Comparison of ENCODE assay signal across 22 cellular contexts in genomic region chr4:86367577-86367976, GRCh38. TPM values are rescaled to one million over a fixed set of nuclear protein-coding genes. Genes with fewer than 3 reads are reported as not detected.
DNase-seq lines count a peak whose midpoint lies in the region; ATAC-seq and TF ChIP-seq lines count a peak whose summit lies in the region.
"Had no signal": no experiment of that assay in that cellular context is flagged by ENCODE, and none has a peak within 500 bp of the region (broad histone marks: within the 10 kb centered on the region; RNA-seq: fewer than 3 reads in every experiment).

No MANE protein-coding gene starts in this region.

- ATAC-seq in SK-N-SH treated with all-trans-retinoic acid at 6 μM for 48 hours: no peak
- ATAC-seq: activated CD8-positive, alpha-beta T cell treated with anti-CD3 and anti-CD28 coated beads, Interleukin-2, amount 10 ng/mL, durations not matched to agents 7 days and 5 days; heart right ventricle; left lobe of liver; naive thymus-derived CD4-positive, alpha-beta T cell; stimulated activated effector memory CD8-positive, alpha-beta T cell treated with anti-CD3 and anti-CD28 coated beads, Interleukin-12 subunit alpha, Interleukin-12 subunit beta, amount 100 ng/mL, for 72 hours had no signal

- no peak overlapping the region for H3K4me3 ChIP-seq in skeletal muscle satellite cell (ENCODE audit: low read length)
- H3K4me3 ChIP-seq: esophagus muscularis mucosa, heart right ventricle, smooth muscle cell had no signal

- no peak overlapping the region for H3K9ac ChIP-seq in skeletal muscle satellite cell (ENCODE audit: low read depth, low read length)

- peak; percentile 10 for DNase-seq in ELR (ENCODE audit: low read depth)
- DNase-seq in amniotic epithelial cell (ENCODE audit: low read depth): peak; percentile 6
- peak; percentile 40 for DNase-seq in fibroblast of peridontal ligament (ENCODE audit: extremely low read depth)
- DNase-seq in NCI-H1417 (lab: John Stamatoyannopoulos, UW): no peak
- DNase-seq in NCI-H446 (lab: John Stamatoyannopoulos, UW): no peak
- DNase-seq: activated CD4-positive, alpha-beta T cell treated with anti-CD3 and anti-CD28 coated beads for 1 hour; activated CD8-positive, alpha-beta T cell treated with anti-CD3 and anti-CD28 coated beads, Interleukin-2, amount 10 ng/mL, durations not matched to agents 7 days and 5 days; activated gamma-delta T cell; effector CD8-positive, alpha-beta T cell; heart right ventricle; KBM-7; naive thymus-derived CD4-positive, alpha-beta T cell; NCI-H187; NCI-H526 treated with DMSO at 0.1 percent for 48 hours; nucleus accumbens; stimulated activated CD4-positive, alpha-beta T cell treated with anti-CD3 and anti-CD28 coated beads, Interleukin-2, amount 100 ng/mL, for 48 hours had no signal

- peak overlapping the region; percentile 5 for H3K4me2 ChIP-seq in skeletal muscle satellite cell (ENCODE audit: low read length)
- H3K4me2 ChIP-seq: smooth muscle cell had no signal

- H3K9me3 ChIP-seq in skeletal muscle satellite cell (replicated peaks; ENCODE audit: low read length): no peaks in the 10 kb centered on the region

- no peaks in the 10 kb centered on the region for H3K27me3 ChIP-seq in skeletal muscle satellite cell (ENCODE audit: control insufficient read depth, insufficient read depth, low read length)
- H3K27me3 ChIP-seq: esophagus muscularis mucosa, heart right ventricle had no signal

- H3K4me1 ChIP-seq in skeletal muscle satellite cell (ENCODE audit: control insufficient read depth, insufficient read depth, low read length): peaks cover 13% of the 10 kb centered on the region
- H3K4me1 ChIP-seq: esophagus muscularis mucosa, heart right ventricle had no signal

- H3K36me3 ChIP-seq in skeletal muscle satellite cell (ENCODE audit: insufficient read depth, low read length): no peaks in the 10 kb centered on the region
- H3K36me3 ChIP-seq: esophagus muscularis mucosa, heart right ventricle had no signal

TF ChIP-seq in SK-N-SH treated with all-trans-retinoic acid at 6 μM for 48 hours, 23 proteins besides CTCF, POLR2A, EP300 and RAD21:
- TF ChIP-seq RARB (CRISPR knock-in tag; IDR thresholded peaks at IDR 0.05) (no peak), PPARA (CRISPR knock-in tag; IDR thresholded peaks at IDR 0.05; ENCODE audit: borderline replicate concordance) (no peak), ARNTL (CRISPR knock-in tag; IDR thresholded peaks at IDR 0.05; ENCODE audit: borderline replicate concordance, low read depth) (no peak), ZFP3 (CRISPR knock-in tag; IDR thresholded peaks at IDR 0.05) (no peak), ESRRG (CRISPR knock-in tag; IDR thresholded peaks at IDR 0.05) (no peak), CREB5 (CRISPR knock-in tag; IDR thresholded peaks at IDR 0.05; ENCODE audit: low read depth) (no peak), ZC3H10 (CRISPR knock-in tag; IDR thresholded peaks at IDR 0.05) (no peak), CSDC2 (CRISPR knock-in tag; IDR thresholded peaks at IDR 0.05) (no peak), TCF4 (CRISPR knock-in tag; IDR thresholded peaks at IDR 0.05; ENCODE audit: borderline replicate concordance) (no peak), GLIS3 (CRISPR knock-in tag; IDR thresholded peaks at IDR 0.05) (no peak), POU6F1 (CRISPR knock-in tag; IDR thresholded peaks at IDR 0.05; ENCODE audit: borderline replicate concordance, low read depth) (no peak)
TF ChIP-seq in SK-N-SH treated with all-trans-retinoic acid at 6 μM for 48 hours: peak in this region for 0.

RNA-seq across cellular contexts. Expression of gene MAPK10, which starts 7.7 kb away (rescaled TPM):
- total RNA-seq in skeletal muscle satellite cell (2012; rRNA removed): 1.8 and 2.0 TPM in 2 replicates
- total RNA-seq: activated CD8-positive, alpha-beta T cell treated with anti-CD3 and anti-CD28 coated beads, Interleukin-2, amount 10 ng/mL, durations not matched to agents 7 days and 5 days had no signal

Comparison
In these comparisons a context has a peak if more than half of its experiments do, and no peak if none do; other contexts are left out.
1. DNase-seq: peak in ELR (single experiment), amniotic epithelial cell (single experiment) and fibroblast of peridontal ligament (single experiment); none in NCI-H1417 (0 of 3) and NCI-H446 (0 of 2).